ENCODE assay signal across 8 cellular contexts in genomic region chr1:53878492-53879105, GRCh38.
DNase-seq lines count a peak whose midpoint lies in the region; ATAC-seq, FAIRE-seq and TF ChIP-seq lines count a peak whose summit lies in the region.

No MANE protein-coding gene starts in this region.

- TF ChIP-seq CTCF in DOHH2 (IDR thresholded peaks at IDR 0.05; ENCODE audit: low read depth, low read length, poor library complexity, severe bottlenecking) (peak; percentile 71), MM.1S (IDR thresholded peaks at IDR 0.05; ENCODE audit: low read length) (peak; percentile 74)

- H3K9ac ChIP-seq in MM.1S (ENCODE audit: low read length), result no peak overlapping the region

- no peaks in the 10 kb centered on the region for H3K4me1 ChIP-seq in DOHH2 (ENCODE audit: control insufficient read depth, low read length)
- H3K4me1 ChIP-seq in MM.1S (ENCODE audit: low read length), result no peaks in the 10 kb centered on the region

- FAIRE-seq in urothelium cell line (lab: Jason Lieb, UNC), result no peak

- peaks cover 5% of the 10 kb centered on the region for H3K36me3 ChIP-seq in DOHH2 (ENCODE audit: control insufficient read depth, low read length)
- 0 out of 2 replicates have a peak, but pooled peaks cover 3% of the 10 kb centered on the region for H3K36me3 ChIP-seq in MM.1S (replicated peaks; ENCODE audit: insufficient read depth, low read length)

- H3K9me2 ChIP-seq in DOHH2 (replicated peaks; ENCODE audit: control insufficient read depth, low read length) (no peaks in the 10 kb centered on the region), MM.1S (replicated peaks; ENCODE audit: insufficient read depth, low read length) (no peaks in the 10 kb centered on the region)

- H4K20me1 ChIP-seq in DOHH2 (ENCODE audit: control insufficient read depth, insufficient read depth, low read depth, low read length) (no peaks in the 10 kb centered on the region), MM.1S (ENCODE audit: insufficient read depth, low read length) (no peaks in the 10 kb centered on the region)

- H3K4me3 ChIP-seq in DOHH2 (ENCODE audit: low read length) (no peak overlapping the region), MM.1S (ENCODE audit: low read length) (no peak overlapping the region)

- H3K4me2 ChIP-seq in DOHH2 (ENCODE audit: low read length), result no peak overlapping the region
- no peak overlapping the region for H3K4me2 ChIP-seq in MM.1S (ENCODE audit: low read depth, low read length)

- H3K27me3 ChIP-seq in DOHH2 (ENCODE audit: control insufficient read depth, low read length) (no peaks in the 10 kb centered on the region), MM.1S (replicated peaks; ENCODE audit: insufficient read depth, low read length) (no peaks in the 10 kb centered on the region)

- H3K79me2 ChIP-seq in DOHH2 (ENCODE audit: control insufficient read depth, low read length) (no peaks in the 10 kb centered on the region), MM.1S (ENCODE audit: low read length) (no peaks in the 10 kb centered on the region)

- H2AFZ ChIP-seq in MM.1S (ENCODE audit: low read length), result no peak overlapping the region

- H3K27ac ChIP-seq in DOHH2 (ENCODE audit: low read depth, low read length) (no peak overlapping the region), MM.1S (ENCODE audit: low read length) (no peak overlapping the region)

- DNase-seq in MM.1S (peak; percentile 73), SW480 (ENCODE audit: low spot score) (peak; percentile 59), iPS DF 19.7 (ENCODE audit: low read depth, low spot score) (peak; percentile 17), urothelium cell line (ENCODE audit: low spot score) (peak; percentile 26), amygdala (lab: John Stamatoyannopoulos, UW) (no peak)
- DNase-seq in activated naive CD4-positive, alpha-beta T cell treated with Interleukin-2 at 50 U/mL for 16 hours, result no peak

- H3K9me3 ChIP-seq in DOHH2 (ENCODE audit: control insufficient read depth, insufficient read depth, low read length), result no peaks in the 10 kb centered on the region
- H3K9me3 ChIP-seq in MM.1S (replicated peaks; ENCODE audit: insufficient read depth, low read length), result no peaks in the 10 kb centered on the region

- no peak for ATAC-seq in HG02885 (IDR thresholded peaks at IDR 0.05; ENCODE audit: poor library complexity, unreplicated experiment)

- no peaks in the 10 kb centered on the region for H3F3A ChIP-seq in DOHH2 (ENCODE audit: control insufficient read depth, insufficient read depth)
- H3F3A ChIP-seq in MM.1S (ENCODE audit: insufficient read depth, low read length), result no peaks in the 10 kb centered on the region

Comparison
In these comparisons a context has a peak if more than half of its experiments do, and no peak if none do; other contexts are left out.
1. DNase-seq: peak in MM.1S (single experiment), SW480 (single experiment), iPS DF 19.7 (single experiment) and urothelium cell line (single experiment); none in amygdala (0 of 56) and activated naive CD4-positive, alpha-beta T cell treated with Interleukin-2 at 50 U/mL for 16 hours (single experiment).